In the genomic region with DNA sequence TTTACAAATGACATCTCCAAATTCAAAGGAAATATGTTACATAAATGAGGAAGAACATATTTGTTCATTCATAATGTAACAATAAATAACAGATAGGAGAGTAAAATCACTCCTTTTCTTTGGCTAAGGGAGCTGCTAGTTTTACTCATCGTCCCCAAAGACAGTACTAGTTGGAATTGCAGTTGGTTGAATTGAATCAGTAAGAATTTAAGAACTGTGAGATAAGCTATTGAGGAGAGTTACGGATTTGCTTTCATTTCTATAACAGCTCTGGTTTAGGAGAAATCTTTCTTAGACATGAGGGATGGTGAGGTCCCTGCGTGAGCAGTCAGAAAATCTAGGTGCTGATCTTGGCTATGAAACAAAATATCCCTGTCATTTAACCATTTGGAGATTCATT, we compare ENCODE assay signal across 19 cellular contexts.
"Had no signal": no experiment of that assay in that cellular context is flagged by ENCODE, and none has a peak within 500 bp of the region (broad histone marks: within the 10 kb centered on the region; RNA-seq: fewer than 3 reads in every experiment).

No MANE protein-coding gene starts in this region.

- H3K36me3 ChIP-seq: neutrophil had no signal

- H3K27ac Mint-ChIP-seq: activated naive CD8-positive, alpha-beta T cell; activated T-helper 1 cell treated with anti-CD3 and anti-CD28 coated beads, Interleukin-12 subunit alpha, Interleukin-12 subunit beta, Interleukin-2, Interleukin-4 antibody, amounts not matched to agents 30 ng/mL and 10 ng/mL and 1 ng/mL, durations not matched to agents 14 hours and 24 hours and 36 hours; natural killer cell; stimulated activated effector memory CD8-positive, alpha-beta T cell treated with anti-CD3 and anti-CD28 coated beads, Interleukin-12 subunit alpha, Interleukin-12 subunit beta, amount 100 ng/mL, for 72 hours; T-helper 2 cell treated with Interferon-gamma antibody and Interleukin-4, amounts not matched to agents 5 μg/mL and 100 μg/mL, for 36 hours had no signal

- H3K9me3 Mint-ChIP-seq: natural killer cell; stimulated activated effector memory CD8-positive, alpha-beta T cell treated with anti-CD3 and anti-CD28 coated beads, Interleukin-12 subunit alpha, Interleukin-12 subunit beta, amount 100 ng/mL, for 72 hours had no signal

- H3K27me3 ChIP-seq: body of pancreas, neutrophil, testis had no signal

- H3K27ac ChIP-seq: body of pancreas, neutrophil, skin epidermis, testis had no signal

- H3K4me3 Mint-ChIP-seq: activated naive CD8-positive, alpha-beta T cell; activated T-helper 1 cell treated with anti-CD3 and anti-CD28 coated beads, Interleukin-12 subunit alpha, Interleukin-12 subunit beta, Interleukin-2, Interleukin-4 antibody, amounts not matched to agents 30 ng/mL and 10 ng/mL and 1 ng/mL, durations not matched to agents 14 hours and 24 hours and 36 hours; natural killer cell; stimulated activated effector memory CD8-positive, alpha-beta T cell treated with anti-CD3 and anti-CD28 coated beads, Interleukin-12 subunit alpha, Interleukin-12 subunit beta, amount 100 ng/mL, for 72 hours; T-helper 2 cell treated with Interferon-gamma antibody and Interleukin-4, amounts not matched to agents 5 μg/mL and 100 μg/mL, for 36 hours had no signal

- DNase-seq: activated CD4-positive, alpha-beta T cell treated with anti-CD3 and anti-CD28 coated beads, Interleukin-2, amount 50 U/mL, for 4 hours; activated gamma-delta T cell treated with Interleukin-2 at 50 U/mL for 16 hours; activated T-cell treated with anti-CD3 and anti-CD28 coated beads for 4 hours; amygdala; body of pancreas; central memory CD4-positive, alpha-beta T cell; effector CD4-positive, alpha-beta T cell; mesendoderm; natural killer cell; posterior cingulate gyrus; retina; stimulated activated CD4-positive, alpha-beta T cell treated with anti-CD3 and anti-CD28 coated beads, Interleukin-4, amount 100 ng/mL, for 24 hours; testis had no signal

- H3K4me1 Mint-ChIP-seq: natural killer cell; stimulated activated effector memory CD8-positive, alpha-beta T cell treated with anti-CD3 and anti-CD28 coated beads, Interleukin-12 subunit alpha, Interleukin-12 subunit beta, amount 100 ng/mL, for 72 hours had no signal

- H3K9me3 ChIP-seq: body of pancreas, neutrophil, testis had no signal

- H3K4me1 ChIP-seq: testis had no signal

- H3K4me3 ChIP-seq: body of pancreas, skin epidermis, testis had no signal

- H3K36me3 Mint-ChIP-seq: natural killer cell; stimulated activated effector memory CD8-positive, alpha-beta T cell treated with anti-CD3 and anti-CD28 coated beads, Interleukin-12 subunit alpha, Interleukin-12 subunit beta, amount 100 ng/mL, for 72 hours had no signal
